In genomic region chr9:4366649-4367330, GRCh38 we compare ENCODE assay signal across 8 cellular contexts.
DNase-seq lines count a peak whose midpoint lies in the region; ATAC-seq and TF ChIP-seq lines count a peak whose summit lies in the region.

No MANE protein-coding gene starts in this region.

- ATAC-seq in esophagus mucosa, result peak; percentile 65
- ATAC-seq in GM18909 (IDR thresholded peaks at IDR 0.05; ENCODE audit: poor library complexity, unreplicated experiment), result no peak
- no peak for ATAC-seq in HG03139 (IDR thresholded peaks at IDR 0.05; ENCODE audit: unreplicated experiment)

- H3K36me3 Mint-ChIP-seq in nephron progenitor cell (ENCODE audit: low read depth), result no peaks in the 10 kb centered on the region

- peak; percentile 52 for TF ChIP-seq CTCF in nephron progenitor cell (IDR thresholded peaks at IDR 0.05)

- no peak overlapping the region for H3K27ac Mint-ChIP-seq in nephron progenitor cell

- peaks cover 4% of the 10 kb centered on the region for H3K9me3 Mint-ChIP-seq in nephron progenitor cell

- H3K27me3 Mint-ChIP-seq in nephron progenitor cell (ENCODE audit: low read depth, poor library complexity), result no peaks in the 10 kb centered on the region

- H3K4me3 Mint-ChIP-seq in nephron progenitor cell, result no peak overlapping the region

- peak; percentile 14 for DNase-seq in activated naive CD4-positive, alpha-beta T cell treated with Interleukin-2 at 50 U/mL for 16 hours
- no peak for DNase-seq in activated naive CD4-positive, alpha-beta T cell (lab: John Stamatoyannopoulos, UW)
- DNase-seq in NCI-H1930 (lab: John Stamatoyannopoulos, UW) (peak; percentile 41 to 61), nephron progenitor cell (peak; percentile 26)
- peak; percentile 38 for DNase-seq in activated CD4-positive, alpha-beta T cell treated with anti-CD3 and anti-CD28 coated beads for 48 hours

- peaks cover 4% of the 10 kb centered on the region for H3K4me1 Mint-ChIP-seq in nephron progenitor cell

Comparison
In these comparisons a context has a peak if more than half of its experiments do, and no peak if none do; other contexts are left out.
1. DNase-seq: peak in activated naive CD4-positive, alpha-beta T cell treated with Interleukin-2 at 50 U/mL for 16 hours (single experiment), NCI-H1930 (2 of 2), activated CD4-positive, alpha-beta T cell treated with anti-CD3 and anti-CD28 coated beads for 48 hours (single experiment) and nephron progenitor cell (single experiment); none in activated naive CD4-positive, alpha-beta T cell (0 of 4).